11 cellular contexts compared by ENCODE assay signal in the genomic region with DNA sequence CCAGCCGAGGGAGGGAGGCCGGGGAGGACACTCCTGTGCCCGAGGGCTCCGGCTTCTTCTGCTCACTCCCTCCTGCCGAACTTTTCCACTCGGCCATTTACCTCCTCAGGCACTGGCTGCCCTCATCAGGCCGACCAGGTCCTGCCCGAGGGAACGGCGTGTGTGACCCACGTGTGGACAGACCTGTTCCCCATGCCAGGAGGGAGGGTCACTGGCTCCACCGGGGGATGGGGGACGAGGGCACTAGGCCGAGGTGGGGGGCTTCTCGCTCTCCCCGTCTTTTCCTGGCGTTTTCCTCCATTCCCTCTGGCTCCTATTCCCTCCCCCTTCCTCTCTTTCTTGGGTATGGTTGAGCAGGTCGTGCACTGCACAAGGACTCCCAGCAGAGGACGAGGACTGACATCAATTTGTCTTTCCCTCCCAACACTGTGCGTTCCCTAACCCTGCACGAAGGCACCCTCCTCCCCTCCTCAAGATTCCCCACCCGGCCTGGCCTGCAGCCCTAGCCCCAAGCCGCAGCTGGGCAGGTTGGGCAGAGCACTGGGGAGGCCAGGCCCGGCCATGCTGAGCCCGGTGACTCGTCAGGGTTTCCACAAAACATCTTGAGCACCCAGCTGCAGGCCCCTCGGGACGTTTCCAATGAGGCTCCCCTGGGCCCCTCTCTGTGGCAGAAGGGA. TPM values are rescaled to one million over a fixed set of nuclear protein-coding genes. Genes with fewer than 3 reads are reported as not detected.
DNase-seq lines count a peak whose midpoint lies in the region; ATAC-seq and TF ChIP-seq lines count a peak whose summit lies in the region.
"Had no signal": no experiment of that assay in that cellular context is flagged by ENCODE, and none has a peak within 500 bp of the region (broad histone marks: within the 10 kb centered on the region; RNA-seq: fewer than 3 reads in every experiment).

No MANE protein-coding gene starts in this region.

- peak overlapping the region; percentile 74 for H3K4me3 Mint-ChIP-seq in T-helper 2 cell treated with Interferon-gamma antibody and Interleukin-4, amounts not matched to agents 5 μg/mL and 100 μg/mL, for 36 hours
- H3K4me3 Mint-ChIP-seq in stimulated activated effector memory CD8-positive, alpha-beta T cell treated with anti-CD3 and anti-CD28 coated beads, Interleukin-12 subunit alpha, Interleukin-12 subunit beta, amount 100 ng/mL, for 72 hours: peak overlapping the region; percentile 77

- no peak overlapping the region for H3K27ac ChIP-seq in Panc1 (ENCODE audit: low read length)
- H3K27ac ChIP-seq: C4-2B had no signal

- no TSS peak for BruUV-seq in Panc1 (replicated peaks; lab: Mats Ljungman, UMichigan)

- TF ChIP-seq CTCF in Panc1 (IDR thresholded peaks at IDR 0.05) (no peak), fibroblast of mammary gland (conservative IDR thresholded peaks at IDR 0.05; ENCODE audit: control insufficient read depth, insufficient read depth, low read depth, low read length) (no peak)

- in situ Hi-C loops in Panc1 (cut with HindIII; ENCODE audit: low pct_unique_long_range_greater_than_20kb, low sequenced_read_pairs): no loop called here

- POLR2A ChIA-PET in Panc1 (lab: Charles Lee): no interaction called here

- no peaks in the 10 kb centered on the region for H3K4me1 ChIP-seq in Panc1 (ENCODE audit: control insufficient read depth, insufficient read depth, low read length)

- peaks cover 12% of the 10 kb centered on the region for H3K36me3 Mint-ChIP-seq in T-helper 2 cell treated with Interferon-gamma antibody and Interleukin-4, amounts not matched to agents 5 μg/mL and 100 μg/mL, for 36 hours (ENCODE audit: low read depth)
- peaks cover 68% of the 10 kb centered on the region for H3K36me3 Mint-ChIP-seq in stimulated activated effector memory CD8-positive, alpha-beta T cell treated with anti-CD3 and anti-CD28 coated beads, Interleukin-12 subunit alpha, Interleukin-12 subunit beta, amount 100 ng/mL, for 72 hours

- H3K27me3 ChIP-seq in Panc1 (ENCODE audit: control insufficient read depth, insufficient read depth, low read length): no peaks in the 10 kb centered on the region

- no peaks in the 10 kb centered on the region for H3K36me3 ChIP-seq in Panc1 (ENCODE audit: control insufficient read depth, insufficient read depth, low read length)

- no peak for DNase-seq in T-helper 2 cell treated with Interferon-gamma antibody and Interleukin-4, amounts not matched to agents 5 μg/mL and 100 μg/mL, for 36 hours (ENCODE audit: low spot score)
- no peak for DNase-seq in T-helper 2 cell
- DNase-seq in Panc1 (ENCODE audit: low read depth, low spot score): no peak
- no peak for DNase-seq in fibroblast of mammary gland (ENCODE audit: low read depth)
- no peak for DNase-seq in stimulated activated effector memory CD8-positive, alpha-beta T cell treated with anti-CD3 and anti-CD28 coated beads, Interleukin-12 subunit alpha, Interleukin-12 subunit beta, amount 100 ng/mL, for 72 hours (ENCODE audit: low spot score in 2 of 2)
- DNase-seq in DMS153 treated with DMSO at 0.1 percent for 48 hours (lab: John Stamatoyannopoulos, UW; ENCODE audit: unreplicated experiment): no peak
- no peak for DNase-seq in stimulated activated CD4-positive, alpha-beta T cell treated with anti-CD3 and anti-CD28 coated beads, Interleukin-4, amount 100 ng/mL, for 1 hour

- peaks cover 24% of the 10 kb centered on the region for H3K27me3 Mint-ChIP-seq in T-helper 2 cell treated with Interferon-gamma antibody and Interleukin-4, amounts not matched to agents 5 μg/mL and 100 μg/mL, for 36 hours (ENCODE audit: low read depth)

- ATAC-seq in Panc1: peak; percentile 51
- no peak for ATAC-seq in stimulated activated effector memory CD8-positive, alpha-beta T cell treated with anti-CD3 and anti-CD28 coated beads, Interleukin-12 subunit alpha, Interleukin-12 subunit beta, amount 100 ng/mL, for 72 hours
- ATAC-seq in GM18502 (IDR thresholded peaks at IDR 0.05; ENCODE audit: poor library complexity, unreplicated experiment): no peak

- intact Hi-C loops in Panc1 (cut with micrococcal nuclease; ENCODE audit: unreplicated experiment): no loop called here

- no peaks in the 10 kb centered on the region for H3K9me3 ChIP-seq in Panc1 (ENCODE audit: control insufficient read depth, insufficient read depth, low read depth, low read length)
- H3K9me3 ChIP-seq: tibial nerve had no signal

- no peaks in the 10 kb centered on the region for H3K9me3 Mint-ChIP-seq in T-helper 2 cell treated with Interferon-gamma antibody and Interleukin-4, amounts not matched to agents 5 μg/mL and 100 μg/mL, for 36 hours
- no peaks in the 10 kb centered on the region for H3K9me3 Mint-ChIP-seq in stimulated activated effector memory CD8-positive, alpha-beta T cell treated with anti-CD3 and anti-CD28 coated beads, Interleukin-12 subunit alpha, Interleukin-12 subunit beta, amount 100 ng/mL, for 72 hours

- CTCF ChIA-PET in Panc1 (lab: Charles Lee): no interaction called here

- no peak overlapping the region for H3K4me3 ChIP-seq in Panc1 (ENCODE audit: low read depth in 2 of 2, low read length in 2 of 2)
- peak overlapping the region; percentile 28 for H3K4me3 ChIP-seq in fibroblast of mammary gland (ENCODE audit: control insufficient read depth, low read depth, low read length)

- H3K27ac Mint-ChIP-seq in T-helper 2 cell treated with Interferon-gamma antibody and Interleukin-4, amounts not matched to agents 5 μg/mL and 100 μg/mL, for 36 hours: no peak overlapping the region
- peak overlapping the region; percentile 81 for H3K27ac Mint-ChIP-seq in stimulated activated effector memory CD8-positive, alpha-beta T cell treated with anti-CD3 and anti-CD28 coated beads, Interleukin-12 subunit alpha, Interleukin-12 subunit beta, amount 100 ng/mL, for 72 hours

- peaks cover 19% of the 10 kb centered on the region for H3K4me1 Mint-ChIP-seq in T-helper 2 cell treated with Interferon-gamma antibody and Interleukin-4, amounts not matched to agents 5 μg/mL and 100 μg/mL, for 36 hours (ENCODE audit: low read depth)
- H3K4me1 Mint-ChIP-seq in stimulated activated effector memory CD8-positive, alpha-beta T cell treated with anti-CD3 and anti-CD28 coated beads, Interleukin-12 subunit alpha, Interleukin-12 subunit beta, amount 100 ng/mL, for 72 hours: peaks cover 45% of the 10 kb centered on the region

RNA-seq across cellular contexts. Expression of gene IL17C, which starts 3.2 kb away (rescaled TPM):
- not detected for total RNA-seq in Panc1 (2021; ENCODE audit: unreplicated experiment)
- 0.22 TPM for polyA plus RNA-seq in Panc1 (2012; ENCODE audit: insufficient read length)
- total RNA-seq: mesenteric fat pad, tibial nerve had no signal

RNA-seq across cellular contexts. Expression of gene CYBA, which starts 15.7 kb away (rescaled TPM):
- 233 TPM for total RNA-seq in Panc1 (2021; ENCODE audit: unreplicated experiment)
- 404 TPM for polyA plus RNA-seq in Panc1 (2012; ENCODE audit: insufficient read length)

RNA-seq across cellular contexts. Expression of gene MVD, which starts 27.8 kb away (rescaled TPM):
- 96.8 TPM for total RNA-seq in Panc1 (2021; ENCODE audit: unreplicated experiment)
- 84.8 TPM for polyA plus RNA-seq in Panc1 (2012; ENCODE audit: insufficient read length)

RNA-seq across cellular contexts. Expression of gene SNAI3, which starts 51.2 kb away (rescaled TPM):
- total RNA-seq in Panc1 (2021; ENCODE audit: unreplicated experiment): not detected
- polyA plus RNA-seq in Panc1 (2012; ENCODE audit: insufficient read length): 0.40 TPM
